ENCODE assay signal across 36 cellular contexts in the genomic region with DNA sequence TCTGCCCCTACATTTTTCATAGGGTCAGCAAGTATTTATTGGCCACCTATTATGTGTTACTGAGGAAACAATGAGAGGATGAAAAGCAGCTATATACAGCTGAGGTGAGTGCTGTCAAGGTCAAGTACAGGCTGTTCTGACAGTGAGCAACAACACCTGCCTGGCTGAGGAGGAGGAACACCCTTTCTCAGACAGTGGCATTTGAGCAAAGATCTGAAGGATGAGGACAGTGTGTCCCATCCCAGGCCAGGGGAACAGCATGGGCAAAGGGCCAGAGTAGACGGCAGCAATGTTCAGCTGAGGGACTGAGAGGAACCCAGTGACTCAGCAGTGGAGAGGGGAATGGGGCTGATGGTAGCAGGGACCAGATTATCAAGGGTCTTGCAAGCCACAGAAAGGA.
"Had no signal": no experiment of that assay in that cellular context is flagged by ENCODE, and none has a peak within 500 bp of the region (broad histone marks: within the 10 kb centered on the region; RNA-seq: fewer than 3 reads in every experiment).

No MANE protein-coding gene starts in this region.

- H3K36me3 ChIP-seq: MG63 had no signal

- H3K4me3 ChIP-seq: MG63 had no signal

- H3K9me3 ChIP-seq: MG63 had no signal

- DNase-seq: Karpas-422, Kasumi-1, MG63, MM.1S, MV-4-11, NCI-H1048, NCI-H1092, NCI-H1092 treated with DMSO at 0.1 percent for 48 hours, NCI-H1105, NCI-H1105 treated with DMSO at 0.1 percent for 48 hours, NCI-H1417, NCI-H1417 treated with DMSO at 0.1 percent for 48 hours, NCI-H1436, NCI-H1436 treated with DMSO at 0.1 percent for 48 hours, NCI-H146, NCI-H1694, NCI-H1694 treated with DMSO at 0.1 percent for 48 hours, NCI-H187, NCI-H187 treated with DMSO at 0.1 percent for 48 hours, NCI-H1930, NCI-H2029, NCI-H2029 treated with DMSO at 0.1 percent for 48 hours, NCI-H2081, NCI-H2081 treated with DMSO at 0.1 percent for 48 hours, NCI-H2107, NCI-H2171, NCI-H2171 treated with DMSO at 0.1 percent for 48 hours, NCI-H2227 treated with DMSO at 0.1 percent for 48 hours, NCI-H226, NCI-H345, NCI-H446, NCI-H446 treated with DMSO at 0.1 percent for 48 hours, NCI-H510A, NCI-H510A treated with DMSO at 0.1 percent for 48 hours, NCI-H524, NCI-H524 treated with DMSO at 0.1 percent for 48 hours had no signal
